16 cellular contexts compared by ENCODE assay signal in genomic region chr4:180542445-180543100, GRCh38.
DNase-seq lines count a peak whose midpoint lies in the region; ATAC-seq and TF ChIP-seq lines count a peak whose summit lies in the region.
"Had no signal": no experiment of that assay in that cellular context is flagged by ENCODE, and none has a peak within 500 bp of the region (broad histone marks: within the 10 kb centered on the region; RNA-seq: fewer than 3 reads in every experiment).

No MANE protein-coding gene starts in this region.

- POLR2A ChIA-PET in CD4-positive, alpha-beta memory T cell (lab: Charles Lee; ENCODE audit: partially characterized antibody) = no interaction called here

- no peaks in the 10 kb centered on the region for H3K4me1 Mint-ChIP-seq in CD4-positive, alpha-beta memory T cell
- H3K4me1 Mint-ChIP-seq: activated naive CD8-positive, alpha-beta T cell treated with anti-CD3 and anti-CD28 coated beads, Interleukin-2, amount 50 U/mL, for 24 hours; stimulated activated memory B cell treated with anti-CD40 and anti-IgM and Interleukin-4, amounts not matched to agents 10 μg/mL and 1 μg/mL and 100 μg/mL, for 72 hours; T-cell had no signal

- H3K27ac ChIP-seq in RWPE2 (ENCODE audit: poor library complexity, severe bottlenecking) = no peak overlapping the region
- no peak overlapping the region for H3K27ac ChIP-seq in CD4-positive, alpha-beta memory T cell (ENCODE audit: low read depth, low read length)
- H3K27ac ChIP-seq: HL-60 had no signal

- no peaks in the 10 kb centered on the region for H3K27me3 Mint-ChIP-seq in CD4-positive, alpha-beta memory T cell
- H3K27me3 Mint-ChIP-seq: activated naive CD8-positive, alpha-beta T cell treated with anti-CD3 and anti-CD28 coated beads, Interleukin-2, amount 50 U/mL, for 24 hours; stimulated activated memory B cell treated with anti-CD40 and anti-IgM and Interleukin-4, amounts not matched to agents 10 μg/mL and 1 μg/mL and 100 μg/mL, for 72 hours; T-cell had no signal

- H3K36me3 Mint-ChIP-seq in CD4-positive, alpha-beta memory T cell = no peaks in the 10 kb centered on the region
- H3K36me3 Mint-ChIP-seq: stimulated activated memory B cell treated with anti-CD40 and anti-IgM and Interleukin-4, amounts not matched to agents 10 μg/mL and 1 μg/mL and 100 μg/mL, for 72 hours; T-cell had no signal

- H3K9me3 Mint-ChIP-seq in CD4-positive, alpha-beta memory T cell = peaks cover 0 to 17% (median 7%) of the 10 kb centered on the region in 8 donors
- H3K9me3 Mint-ChIP-seq: activated naive CD8-positive, alpha-beta T cell treated with anti-CD3 and anti-CD28 coated beads, Interleukin-2, amount 50 U/mL, for 24 hours; stimulated activated memory B cell treated with anti-CD40 and anti-IgM and Interleukin-4, amounts not matched to agents 10 μg/mL and 1 μg/mL and 100 μg/mL, for 72 hours had no signal

- no peaks in the 10 kb centered on the region for H3K36me3 ChIP-seq in RWPE2 (ENCODE audit: low read depth)
- no peaks in the 10 kb centered on the region for H3K36me3 ChIP-seq in CD4-positive, alpha-beta memory T cell (ENCODE audit: insufficient read depth, low read length)

- no peaks in the 10 kb centered on the region for H3K9me3 ChIP-seq in RWPE2 (ENCODE audit: severe bottlenecking)
- H3K9me3 ChIP-seq in CD4-positive, alpha-beta memory T cell (ENCODE audit: control insufficient read depth in 1 of 2, low read length in 2 of 2) = peaks cover 0 to 2% of the 10 kb centered on the region in 2 donors

- TF ChIP-seq CTCF in AG09319 (IDR thresholded peaks at IDR 0.05; ENCODE audit: low read depth, low read length) (no peak), RWPE2 (IDR thresholded peaks at IDR 0.05; ENCODE audit: poor library complexity, severe bottlenecking) (no peak), epithelial cell of proximal tubule (conservative IDR thresholded peaks at IDR 0.05; ENCODE audit: low read depth, low read length) (no peak)

- no peak overlapping the region for H3K27ac Mint-ChIP-seq in CD4-positive, alpha-beta memory T cell
- H3K27ac Mint-ChIP-seq: activated naive CD8-positive, alpha-beta T cell treated with anti-CD3 and anti-CD28 coated beads, Interleukin-2, amount 50 U/mL, for 24 hours; stimulated activated memory B cell treated with anti-CD40 and anti-IgM and Interleukin-4, amounts not matched to agents 10 μg/mL and 1 μg/mL and 100 μg/mL, for 72 hours; T-cell had no signal

- DNase-seq in AG09319 (ENCODE audit: extremely low read depth, low read depth) (peak; percentile 10), HPDE6-E6E7 (ENCODE audit: extremely low spot score) (peak; percentile 36), RWPE2 (ENCODE audit: low spot score) (peak; percentile 64), epithelial cell of proximal tubule (ENCODE audit: low read depth) (peak; percentile 32), 8988T (no peak)
- DNase-seq in CD4-positive, alpha-beta memory T cell = no peak
- no peak for DNase-seq in central memory CD4-positive, alpha-beta T cell
- DNase-seq: activated naive CD8-positive, alpha-beta T cell treated with anti-CD3 and anti-CD28 coated beads, Interleukin-2, amount 50 U/mL, for 24 hours; left cardiac atrium; NCI-H226; stimulated activated CD4-positive, alpha-beta T cell treated with anti-CD3 and anti-CD28 coated beads, Interleukin-15, amount 100 ng/mL, for 24 hours; T-cell had no signal

- H3K4me1 ChIP-seq in RWPE2 (ENCODE audit: insufficient read depth, poor library complexity, severe bottlenecking) = peaks cover 7% of the 10 kb centered on the region
- no peaks in the 10 kb centered on the region for H3K4me1 ChIP-seq in CD4-positive, alpha-beta memory T cell (ENCODE audit: insufficient read depth, low read length)

- intact Hi-C loops in CD4-positive, alpha-beta memory T cell (cut with micrococcal nuclease) = no loop called here

- no peak overlapping the region for H3K4me3 Mint-ChIP-seq in CD4-positive, alpha-beta memory T cell
- H3K4me3 Mint-ChIP-seq: activated naive CD8-positive, alpha-beta T cell treated with anti-CD3 and anti-CD28 coated beads, Interleukin-2, amount 50 U/mL, for 24 hours; neural crest cell; stimulated activated memory B cell treated with anti-CD40 and anti-IgM and Interleukin-4, amounts not matched to agents 10 μg/mL and 1 μg/mL and 100 μg/mL, for 72 hours; T-cell had no signal

- H3K27me3 ChIP-seq in RWPE2 (ENCODE audit: insufficient read depth, poor library complexity, severe bottlenecking) = no peaks in the 10 kb centered on the region
- H3K27me3 ChIP-seq in CD4-positive, alpha-beta memory T cell (ENCODE audit: insufficient read depth, low read length) = no peaks in the 10 kb centered on the region

- H3K4me3 ChIP-seq in RWPE2 (ENCODE audit: severe bottlenecking) = no peak overlapping the region
- no peak overlapping the region for H3K4me3 ChIP-seq in epithelial cell of proximal tubule (ENCODE audit: low read depth, low read length)
- no peak overlapping the region for H3K4me3 ChIP-seq in CD4-positive, alpha-beta memory T cell (ENCODE audit: low read length in 2 of 2)

- ATAC-seq in RWPE2 (ENCODE audit: low read depth) = peak; percentile 88
- ATAC-seq in GM19397 (IDR thresholded peaks at IDR 0.05; ENCODE audit: unreplicated experiment) = no peak
- ATAC-seq: activated naive CD8-positive, alpha-beta T cell treated with anti-CD3 and anti-CD28 coated beads, Interleukin-2, amount 50 U/mL, for 24 hours; stimulated activated memory B cell treated with anti-CD40 and anti-IgM and Interleukin-4, amounts not matched to agents 10 μg/mL and 1 μg/mL and 100 μg/mL, for 72 hours; T-cell had no signal

- CTCF ChIA-PET in CD4-positive, alpha-beta memory T cell (lab: Charles Lee; ENCODE audit: partially characterized antibody) = no interaction called here

Comparison
In these comparisons a context has a peak if more than half of its experiments do, and no peak if none do; other contexts are left out.
1. DNase-seq: peak in AG09319 (single experiment), HPDE6-E6E7 (single experiment), RWPE2 (single experiment) and epithelial cell of proximal tubule (single experiment); none in CD4-positive, alpha-beta memory T cell (0 of 5), 8988T (single experiment) and central memory CD4-positive, alpha-beta T cell (single experiment).